10 cellular contexts compared by ENCODE assay signal in genomic region chr7:47318395-47319182, GRCh38.
DNase-seq lines count a peak whose midpoint lies in the region; ATAC-seq, FAIRE-seq and TF ChIP-seq lines count a peak whose summit lies in the region.
"Had no signal": no experiment of that assay in that cellular context is flagged by ENCODE, and none has a peak within 500 bp of the region (broad histone marks: within the 10 kb centered on the region; RNA-seq: fewer than 3 reads in every experiment).

No MANE protein-coding gene starts in this region.

- intact Hi-C loops in lower lobe of right lung (cut with DNase I) = no loop called here

- DNase-seq in lower lobe of right lung (no peak), A172 (ENCODE audit: low spot score) (no peak), COR-L47 (lab: John Stamatoyannopoulos, UW) (no peak), frontal cortex (ENCODE audit: low spot score in 2 of 2) (no peak)
- DNase-seq in stimulated activated CD8-positive, alpha-beta memory T cell treated with anti-CD3 and anti-CD28 coated beads, Interleukin-4, amount 100 ng/mL, for 48 hours = no peak
- DNase-seq: IMR-90, NCI-H2029 had no signal

- ATAC-seq in GM18867 (IDR thresholded peaks at IDR 0.05; ENCODE audit: unreplicated experiment) (peak; percentile 74), GM21515 (IDR thresholded peaks at IDR 0.05; ENCODE audit: unreplicated experiment) (peak; percentile 74), HG03378 (IDR thresholded peaks at IDR 0.05; ENCODE audit: unreplicated experiment) (peak; percentile 83), lower lobe of right lung (no peak)

- peak overlapping the region; percentile 9 for H3K27ac ChIP-seq in lower lobe of right lung

- H3K4me1 ChIP-seq in lower lobe of right lung = peaks cover 14% of the 10 kb centered on the region

- H3K9me3 ChIP-seq in lower lobe of right lung = no peaks in the 10 kb centered on the region

- peaks cover 38% of the 10 kb centered on the region for H3K36me3 ChIP-seq in lower lobe of right lung

- H3K4me3 ChIP-seq in lower lobe of right lung = no peak overlapping the region

- no peak for FAIRE-seq in frontal cortex (lab: Jason Lieb, UNC)

- TF ChIP-seq CTCF in lower lobe of right lung (IDR thresholded peaks at IDR 0.05) = no peak

- no peaks in the 10 kb centered on the region for H3K27me3 ChIP-seq in lower lobe of right lung (ENCODE audit: low read depth)

Comparison
In these comparisons a context has a peak if more than half of its experiments do, and no peak if none do; other contexts are left out.
1. ATAC-seq: peak in GM18867 (single experiment), GM21515 (single experiment) and HG03378 (single experiment); none in lower lobe of right lung (0 of 2).